18 cellular contexts compared by ENCODE assay signal in genomic region chr15:60569596-60569995, GRCh38.
DNase-seq lines count a peak whose midpoint lies in the region; ATAC-seq, FAIRE-seq and TF ChIP-seq lines count a peak whose summit lies in the region.
"Had no signal": no experiment of that assay in that cellular context is flagged by ENCODE, and none has a peak within 500 bp of the region (broad histone marks: within the 10 kb centered on the region; RNA-seq: fewer than 3 reads in every experiment).

No MANE protein-coding gene starts in this region.

- CTCF ChIA-PET in CD4-positive, alpha-beta T cell (lab: Charles Lee): interaction anchor here (0.9 to 2.0 kb wide), 8 partner anchors 11 to 347 kb away, joined by 3 to 15 read pairs (median 6); no protein-coding TSS in a partner anchor
- CTCF ChIA-PET in activated CD8-positive, alpha-beta T cell treated with anti-CD3 and anti-CD28 coated beads for 36 hours (lab: Charles Lee): interaction anchor here (1.0 to 6.6 kb wide), 9 partner anchors 9 to 210 kb away, joined by 3 to 34 read pairs (median 4); no protein-coding TSS in a partner anchor

- POLR2A ChIA-PET in CD4-positive, alpha-beta T cell (lab: Charles Lee): interaction anchor here (0.6 to 13.1 kb wide), 10 partner anchors 14 to 90 kb away, joined by 3 to 240 read pairs (median 3); no protein-coding TSS in a partner anchor
- POLR2A ChIA-PET in activated CD8-positive, alpha-beta T cell treated with anti-CD3 and anti-CD28 coated beads for 36 hours (lab: Charles Lee): interaction anchor here (1.4 to 2.1 kb wide), 5 partner anchors 11 to 26 kb away, joined by 4 to 10 read pairs (median 7); no protein-coding TSS in a partner anchor

- H3K27ac Mint-ChIP-seq in CD4-positive, alpha-beta T cell: peak overlapping the region; percentile 84
- H3K27ac Mint-ChIP-seq in activated CD8-positive, alpha-beta T cell treated with anti-CD3 and anti-CD28 coated beads for 36 hours: peak overlapping the region; percentile 86

- no peaks in the 10 kb centered on the region for H3K27me3 Mint-ChIP-seq in CD4-positive, alpha-beta T cell
- H3K27me3 Mint-ChIP-seq in activated CD8-positive, alpha-beta T cell treated with anti-CD3 and anti-CD28 coated beads for 36 hours: no peaks in the 10 kb centered on the region

- H3K9me3 ChIP-seq in CD4-positive, alpha-beta T cell (ENCODE audit: control insufficient read depth, low read length): no peaks in the 10 kb centered on the region
- H3K9me3 ChIP-seq: right lobe of liver, SJSA1 had no signal

- H3K4me3 Mint-ChIP-seq in CD4-positive, alpha-beta T cell: peak overlapping the region; percentile 39
- peak overlapping the region; percentile 48 for H3K4me3 Mint-ChIP-seq in activated CD8-positive, alpha-beta T cell treated with anti-CD3 and anti-CD28 coated beads for 36 hours

- intact Hi-C loops in CD4-positive, alpha-beta T cell (cut with DNase I, micrococcal nuclease): no loop called here
- intact Hi-C loops in activated CD8-positive, alpha-beta T cell treated with anti-CD3 and anti-CD28 coated beads for 36 hours (cut with micrococcal nuclease): no loop called here

- no peaks in the 10 kb centered on the region for H3K9me3 Mint-ChIP-seq in CD4-positive, alpha-beta T cell
- H3K9me3 Mint-ChIP-seq in activated CD8-positive, alpha-beta T cell treated with anti-CD3 and anti-CD28 coated beads for 36 hours: no peaks in the 10 kb centered on the region

- ATAC-seq in CD4-positive, alpha-beta T cell (ENCODE audit: poor library complexity): no peak
- ATAC-seq in activated CD8-positive, alpha-beta T cell treated with anti-CD3 and anti-CD28 coated beads for 36 hours: no peak
- ATAC-seq: left colon had no signal

- H3K4me1 Mint-ChIP-seq in CD4-positive, alpha-beta T cell (ENCODE audit: low read depth): peaks cover 95% of the 10 kb centered on the region
- H3K4me1 Mint-ChIP-seq in activated CD8-positive, alpha-beta T cell treated with anti-CD3 and anti-CD28 coated beads for 36 hours (ENCODE audit: low read depth): peaks cover 89% of the 10 kb centered on the region

- no peak for TF ChIP-seq CTCF in CD4-positive, alpha-beta T cell (IDR thresholded peaks at IDR 0.05)
- TF ChIP-seq CTCF in activated CD8-positive, alpha-beta T cell treated with anti-CD3 and anti-CD28 coated beads for 36 hours (IDR thresholded peaks at IDR 0.05): no peak

- H3K27me3 ChIP-seq in CD4-positive, alpha-beta T cell (ENCODE audit: control insufficient read depth, insufficient read depth, low read length): no peaks in the 10 kb centered on the region
- H3K27me3 ChIP-seq: right lobe of liver had no signal

- H3K27ac ChIP-seq in CD4-positive, alpha-beta T cell (ENCODE audit: low read depth, low read length): peak overlapping the region; percentile 52
- H3K27ac ChIP-seq: SJSA1 had no signal

- H3K36me3 Mint-ChIP-seq in CD4-positive, alpha-beta T cell (ENCODE audit: low read depth): peaks cover 41% of the 10 kb centered on the region
- H3K36me3 Mint-ChIP-seq in activated CD8-positive, alpha-beta T cell treated with anti-CD3 and anti-CD28 coated beads for 36 hours (ENCODE audit: low read depth): peaks cover 10% of the 10 kb centered on the region

- peak; percentile 69 for FAIRE-seq in GM18507 (lab: Jason Lieb, UNC)

- no peak for DNase-seq in CD4-positive, alpha-beta T cell
- DNase-seq in GM18507 (ENCODE audit: extremely low spot score, insufficient read length, low read depth) (no peak), fibroblast of gingiva (ENCODE audit: low read depth) (peak; percentile 14), NCI-H128 (lab: John Stamatoyannopoulos, UW; ENCODE audit: unreplicated experiment) (no peak), hepatic stellate cell (ENCODE audit: low spot score) (no peak), AML-193 (lab: John Stamatoyannopoulos, UW) (no peak)
- no peak for DNase-seq in activated CD8-positive, alpha-beta T cell treated with anti-CD3 and anti-CD28 coated beads for 36 hours
- no peak for DNase-seq in stimulated activated CD8-positive, alpha-beta memory T cell treated with anti-CD3 and anti-CD28 coated beads, Interleukin-4, amount 100 ng/mL, for 48 hours
- DNase-seq: activated CD8-positive, alpha-beta memory T cell treated with anti-CD3 and anti-CD28 coated beads for 24 hours; caudate nucleus; left colon; midbrain; NCI-H2081; NCI-H524; nucleus accumbens; OCI-M1; right lobe of liver had no signal
